ENCODE assay signal across 15 cellular contexts in the genomic region with DNA sequence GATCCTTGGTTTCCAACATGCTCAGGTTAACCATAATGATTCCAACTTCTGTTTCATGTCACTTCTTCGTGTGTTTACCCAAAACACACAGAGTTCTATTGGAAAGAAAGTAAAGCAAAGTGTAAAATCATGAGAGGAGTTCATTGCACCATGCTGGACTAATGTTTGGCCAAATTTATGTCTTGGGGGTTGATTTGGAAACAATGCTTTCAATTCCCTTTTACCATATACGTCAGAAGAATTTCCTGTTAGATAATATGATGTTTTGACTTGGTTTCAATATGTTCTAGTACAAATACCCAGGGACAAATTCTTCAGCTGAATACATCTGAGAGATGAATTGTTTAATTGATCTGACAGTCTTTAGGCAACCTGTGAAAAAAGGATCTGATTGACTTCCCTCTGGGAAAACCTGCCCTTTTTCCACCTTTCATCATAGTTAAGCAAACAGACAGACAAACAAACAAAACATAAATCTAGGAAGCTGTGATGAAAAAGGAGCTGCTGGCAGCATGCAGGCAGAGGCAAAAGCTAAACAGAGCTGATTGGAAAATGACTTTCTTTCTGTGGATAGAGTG. TPM values are rescaled to one million over a fixed set of nuclear protein-coding genes. Genes with fewer than 3 reads are reported as not detected.
A peak's percentile ranks its signal among the peaks of the same experiment; 100 is the strongest.
DNase-seq lines count a peak whose midpoint lies in the region; ATAC-seq, FAIRE-seq and TF ChIP-seq lines count a peak whose summit lies in the region.
"Had no signal": no experiment of that assay in that cellular context is flagged by ENCODE, and none has a peak within 500 bp of the region (broad histone marks: within the 10 kb centered on the region; RNA-seq: fewer than 3 reads in every experiment).

No MANE protein-coding gene starts in this region.

- dilution Hi-C loops in mammary epithelial cell (cut with HindIII; ENCODE audit: low sequenced_read_pairs), result no loop called here

- H3K27ac ChIP-seq in liver (ENCODE audit: low read depth in 1 of 2, low read length in 2 of 2) (peak overlapping the region; percentile 29 to 32), HepG2 (ENCODE audit: extremely low read length, insufficient read depth, low read length) (no peak overlapping the region), mammary epithelial cell (ENCODE audit: insufficient read depth, low read depth, low read length) (no peak overlapping the region)
- H3K27ac ChIP-seq: thoracic aorta had no signal

- intact Hi-C loops in HepG2 (cut with micrococcal nuclease; ENCODE audit: unreplicated experiment), result no loop called here
- intact Hi-C loops in mammary epithelial cell (cut with micrococcal nuclease), result loop anchor here (5.0 kb wide), 1 partner anchor 124 kb away; no protein-coding TSS in a partner anchor

- no peak for TF ChIP-seq POLR2A in HepG2 (IDR thresholded peaks at IDR 0.05; ENCODE audit: insufficient read depth in 1 of 2, low read depth in 2 of 2, low read length in 2 of 2)

- DNase-seq in HepG2 (ENCODE audit: low spot score) (no peak), mammary epithelial cell (no peak), lung microvascular endothelial cell (ENCODE audit: low read depth in 2 of 2) (peak; percentile 69 to 76), SKM-1 (lab: John Stamatoyannopoulos, UW; ENCODE audit: unreplicated experiment) (no peak), NCI-H345 treated with DMSO at 0.1 percent for 48 hours (lab: John Stamatoyannopoulos, UW; ENCODE audit: unreplicated experiment) (no peak)
- DNase-seq: activated naive CD4-positive, alpha-beta T cell treated with anti-CD3 and anti-CD28 coated beads for 36 hours; hypothalamus; NCI-H1436; NCI-H526 treated with DMSO at 0.1 percent for 48 hours had no signal

- CTCF ChIA-PET in HepG2 (lab: Yijun Ruan, JAX; ENCODE audit: low intra/inter-chr PET ratio, low total read pairs) (no interaction called here), mammary epithelial cell (lab: Charles Lee; ENCODE audit: low non-redundant PET) (no interaction called here)

- H3K4me1 ChIP-seq in liver (ENCODE audit: control insufficient read depth in 4 of 4, insufficient read depth in 4 of 4, low read length in 3 of 4) (peaks cover 0 to 19% (median 11%) of the 10 kb centered on the region in 4 donors), HepG2 (ENCODE audit: insufficient read depth, low read length) (peaks cover 9% of the 10 kb centered on the region; the same call in 1 of the 2 replicates), mammary epithelial cell (ENCODE audit: insufficient read depth, low read length) (peaks cover 34% of the 10 kb centered on the region)

- no peak for TF ChIP-seq CTCF in liver (IDR thresholded peaks at IDR 0.05; ENCODE audit: low read depth, low read length, missing input control)
- no peak for TF ChIP-seq CTCF in HepG2 (CRISPR knock-in tag; IDR thresholded peaks at IDR 0.05)
- no peak for TF ChIP-seq CTCF in mammary epithelial cell (conservative IDR thresholded peaks at IDR 0.05 in 1 of 2, IDR thresholded peaks at IDR 0.05 in 1 of 2; ENCODE audit: extremely low read depth in 1 of 2, insufficient read depth in 1 of 2, low read depth in 1 of 2, low read length in 2 of 2)

- no peaks in the 10 kb centered on the region for H3K36me3 ChIP-seq in liver (ENCODE audit: control insufficient read depth in 4 of 4, insufficient read depth in 3 of 4, low read depth in 1 of 4, low read length in 3 of 4)
- H3K36me3 ChIP-seq in HepG2 (replicated peaks in 1 of 2; ENCODE audit: control insufficient read depth in 1 of 2, insufficient read depth in 2 of 2, low read length in 2 of 2), result no peaks in the 10 kb centered on the region
- no peaks in the 10 kb centered on the region for H3K36me3 ChIP-seq in mammary epithelial cell (ENCODE audit: insufficient read depth, low read length)
- H3K36me3 ChIP-seq: thoracic aorta had no signal

- H4K20me1 ChIP-seq in HepG2 (ENCODE audit: insufficient read depth, low read length) (no peaks in the 10 kb centered on the region), mammary epithelial cell (ENCODE audit: insufficient read depth, low read length) (no peaks in the 10 kb centered on the region)

- H3K4me2 ChIP-seq in HepG2 (ENCODE audit: low read depth, low read length), result no peak overlapping the region
- H3K4me2 ChIP-seq in mammary epithelial cell (ENCODE audit: insufficient read depth, low read depth, low read length), result no peak overlapping the region

- peak overlapping the region in 1 of 2 donors; percentile 8 for H3K9ac ChIP-seq in liver (ENCODE audit: low read depth in 1 of 2, low read length in 2 of 2)
- H3K9ac ChIP-seq in HepG2 (ENCODE audit: insufficient read depth, low read depth, low read length), result no peak overlapping the region
- no peak overlapping the region for H3K9ac ChIP-seq in mammary epithelial cell (ENCODE audit: insufficient read depth, low read length)

- TF ChIP-seq EP300 in HepG2 (IDR thresholded peaks at IDR 0.05; ENCODE audit: low read depth in 2 of 2, low read length in 2 of 2) (no peak), HepG2 (CRISPR knock-in tag; IDR thresholded peaks at IDR 0.05; ENCODE audit: borderline replicate concordance) (no peak)

- POLR2A ChIA-PET in HepG2 (lab: Yijun Ruan, JAX), result no interaction called here

- WGBS in liver, result 11% methylated on average over 2 of the region's 2 CpGs
- WGBS in HepG2 (ENCODE audit: low lambda C conversion rate), result 3% methylated on average over 2 of the region's 2 CpGs
- 84% methylated on average over 2 of the region's 2 CpGs for WGBS in mammary epithelial cell (ENCODE audit: low coverage, missing lambda C conversion rate)

- TF ChIP-seq RAD21 in liver (IDR thresholded peaks at IDR 0.05), result peak; percentile 16 to 25
- TF ChIP-seq RAD21 in HepG2 (CRISPR knock-in tag; IDR thresholded peaks at IDR 0.05), result no peak

- FAIRE-seq in HepG2 (lab: Jason Lieb, UNC), result no peak
- FAIRE-seq: bronchial epithelial cell, D721Med had no signal

- no peak overlapping the region for H3K4me3 ChIP-seq in liver (ENCODE audit: low read depth in 1 of 3, low read length in 3 of 3)
- no peak overlapping the region for H3K4me3 ChIP-seq in HepG2 (replicated peaks in 1 of 3; ENCODE audit: insufficient read depth in 1 of 3, low read depth in 2 of 3, low read length in 3 of 3)
- no peak overlapping the region for H3K4me3 ChIP-seq in mammary epithelial cell (replicated peaks in 1 of 3; ENCODE audit: insufficient read depth in 1 of 3, low read depth in 2 of 3, low read length in 3 of 3)
- H3K4me3 ChIP-seq: thoracic aorta had no signal

- H2AFZ ChIP-seq in HepG2 (ENCODE audit: low read length) (no peak overlapping the region), mammary epithelial cell (ENCODE audit: low read depth, low read length) (peak overlapping the region; percentile 22)

- H3K9me3 ChIP-seq in liver (ENCODE audit: control insufficient read depth in 4 of 4, low read length in 3 of 4) (no peaks in the 10 kb centered on the region), HepG2 (ENCODE audit: low read length) (no peaks in the 10 kb centered on the region), mammary epithelial cell (replicated peaks; ENCODE audit: insufficient read depth, low read length) (no peaks in the 10 kb centered on the region)
- H3K9me3 ChIP-seq: thoracic aorta had no signal

- H3K27me3 ChIP-seq in liver (ENCODE audit: control insufficient read depth in 4 of 4, insufficient read depth in 4 of 4, low read length in 3 of 4) (no peaks in the 10 kb centered on the region), HepG2 (ENCODE audit: control insufficient read depth in 1 of 2, insufficient read depth in 2 of 2, low read length in 2 of 2) (no peaks in the 10 kb centered on the region; a peak in 1 of 5 replicates), mammary epithelial cell (ENCODE audit: insufficient read depth, low read length) (no peaks in the 10 kb centered on the region)

- H3K79me2 ChIP-seq in HepG2 (ENCODE audit: insufficient read depth, low read length) (no peaks in the 10 kb centered on the region), mammary epithelial cell (ENCODE audit: insufficient read depth, low read length) (no peaks in the 10 kb centered on the region)

- BruUV-seq in HepG2 (replicated peaks; lab: Mats Ljungman, UMichigan) (no TSS peak), mammary epithelial cell (replicated peaks; lab: Mats Ljungman, UMichigan) (no TSS peak)

- in situ Hi-C loops in HepG2 (cut with HindIII; ENCODE audit: extremely low pct_ligation_motif_present, low pct_unique_long_range_greater_than_20kb), result no loop called here
- in situ Hi-C loops in mammary epithelial cell (cut with MboI; ENCODE audit: low sequenced_read_pairs in 2 of 2), result no loop called here

- ATAC-seq in HepG2 (no peak), HG02678 (IDR thresholded peaks at IDR 0.05; ENCODE audit: unreplicated experiment) (no peak), GM19397 (IDR thresholded peaks at IDR 0.05; ENCODE audit: unreplicated experiment) (no peak)

TF ChIP-seq in liver, 16 proteins besides CTCF, POLR2A, EP300 and RAD21 (continues in another document):
- no peak for TF ChIP-seq FOXA1 (IDR thresholded peaks at IDR 0.05)

RNA-seq across cellular contexts. Expression of gene MPHOSPH6, which starts 26.0 kb away (rescaled TPM):
- total RNA-seq in liver, result 10 to 100 TPM; 10.1 to 15.1 TPM
- polyA plus RNA-seq in liver, result 10 to 100 TPM in 1 of 2 donors, 1 to 10 TPM in 1; 7.3 to 12.4 TPM
- 76.4 and 96.7 TPM in 2 replicates for total RNA-seq in HepG2 (2016; rRNA removed; fragmentation: Illumina TruSeq; extraction: Trizol)
- 20.4 and 20.5 TPM in 2 replicates for total RNA-seq in HepG2 (2016; cell fraction: cytosol; rRNA removed; fragmentation: Illumina TruSeq; extraction: Trizol; ENCODE audit: low read depth)
- total RNA-seq in HepG2 (2016; cell fraction: insoluble cytoplasmic fraction; rRNA removed; fragmentation: Illumina TruSeq; extraction: Trizol), result 74.6 and 97.7 TPM in 2 replicates
- total RNA-seq in HepG2 (2016; cell fraction: membrane; rRNA removed; fragmentation: Illumina TruSeq; extraction: Trizol), result 27.4 and 30.3 TPM in 2 replicates
- 74.3 and 90.0 TPM in 2 replicates for total RNA-seq in HepG2 (2016; cell fraction: nucleus; rRNA removed; fragmentation: Illumina TruSeq; extraction: Trizol)
- 16.5 and 28.4 TPM in 2 replicates for polyA plus RNA-seq in HepG2 (2011; rRNA removed)
- polyA plus RNA-seq in HepG2 (2011; cell fraction: cytosol; rRNA removed), result 8.3 and 14.2 TPM in 2 replicates
- 15.0 and 24.4 TPM in 2 replicates for polyA plus RNA-seq in HepG2 (2011; cell fraction: nucleus; rRNA removed)
- polyA plus RNA-seq in HepG2 (2012), result 28.5 and 32.4 TPM in 2 replicates
- 16.9 and 21.1 TPM in 2 replicates for polyA plus RNA-seq in HepG2 (2016; cell fraction: cytosol; fragmentation: Illumina TruSeq; extraction: Trizol; ENCODE audit: low read depth)
- 137 and 158 TPM in 2 replicates for polyA plus RNA-seq in HepG2 (2016; cell fraction: insoluble cytoplasmic fraction; fragmentation: Illumina TruSeq; extraction: Trizol; ENCODE audit: low read depth)
- 27.4 and 29.7 TPM in 2 replicates for polyA plus RNA-seq in HepG2 (2016; cell fraction: membrane; fragmentation: Illumina TruSeq; extraction: Trizol; ENCODE audit: low read depth)
- 113 and 119 TPM in 2 replicates for polyA plus RNA-seq in HepG2 (2016; cell fraction: nucleus; fragmentation: Illumina TruSeq; extraction: Trizol; ENCODE audit: insufficient read depth, low read depth)
- 2.7 and 3.5 TPM in 2 replicates for polyA minus RNA-seq in HepG2 (2011; rRNA and poly(A)+ RNA removed; ENCODE audit: low replicate concordance)
- 8.9 and 10.0 TPM in 2 replicates for polyA minus RNA-seq in HepG2 (2011; cell fraction: cytosol; rRNA and poly(A)+ RNA removed)
- polyA minus RNA-seq in HepG2 (2011; cell fraction: nucleus; rRNA and poly(A)+ RNA removed), result 62.7 and 63.1 TPM in 2 replicates
- 10 to 100 TPM; 39.3 to 68.1 TPM for total RNA-seq in mammary epithelial cell
- polyA plus RNA-seq in mammary epithelial cell, result 30.9 TPM
- polyA minus RNA-seq in mammary epithelial cell, result 5.4 TPM
- total RNA-seq in lung microvascular endothelial cell, result 15.7 and 16.5 TPM in 2 replicates

Comparison
In these comparisons a context has a peak if more than half of its experiments do, and no peak if none do; other contexts are left out.
1. H3K27ac ChIP-seq: peak in liver (2 of 2); none in HepG2 (single experiment) and mammary epithelial cell (single experiment).
2. DNase-seq: peak in lung microvascular endothelial cell (2 of 2); none in HepG2 (single experiment), mammary epithelial cell (single experiment), SKM-1 (single experiment) and NCI-H345 treated with DMSO at 0.1 percent for 48 hours (single experiment).